Comparison of ENCODE assay signal across 9 cellular contexts in the genomic region with DNA sequence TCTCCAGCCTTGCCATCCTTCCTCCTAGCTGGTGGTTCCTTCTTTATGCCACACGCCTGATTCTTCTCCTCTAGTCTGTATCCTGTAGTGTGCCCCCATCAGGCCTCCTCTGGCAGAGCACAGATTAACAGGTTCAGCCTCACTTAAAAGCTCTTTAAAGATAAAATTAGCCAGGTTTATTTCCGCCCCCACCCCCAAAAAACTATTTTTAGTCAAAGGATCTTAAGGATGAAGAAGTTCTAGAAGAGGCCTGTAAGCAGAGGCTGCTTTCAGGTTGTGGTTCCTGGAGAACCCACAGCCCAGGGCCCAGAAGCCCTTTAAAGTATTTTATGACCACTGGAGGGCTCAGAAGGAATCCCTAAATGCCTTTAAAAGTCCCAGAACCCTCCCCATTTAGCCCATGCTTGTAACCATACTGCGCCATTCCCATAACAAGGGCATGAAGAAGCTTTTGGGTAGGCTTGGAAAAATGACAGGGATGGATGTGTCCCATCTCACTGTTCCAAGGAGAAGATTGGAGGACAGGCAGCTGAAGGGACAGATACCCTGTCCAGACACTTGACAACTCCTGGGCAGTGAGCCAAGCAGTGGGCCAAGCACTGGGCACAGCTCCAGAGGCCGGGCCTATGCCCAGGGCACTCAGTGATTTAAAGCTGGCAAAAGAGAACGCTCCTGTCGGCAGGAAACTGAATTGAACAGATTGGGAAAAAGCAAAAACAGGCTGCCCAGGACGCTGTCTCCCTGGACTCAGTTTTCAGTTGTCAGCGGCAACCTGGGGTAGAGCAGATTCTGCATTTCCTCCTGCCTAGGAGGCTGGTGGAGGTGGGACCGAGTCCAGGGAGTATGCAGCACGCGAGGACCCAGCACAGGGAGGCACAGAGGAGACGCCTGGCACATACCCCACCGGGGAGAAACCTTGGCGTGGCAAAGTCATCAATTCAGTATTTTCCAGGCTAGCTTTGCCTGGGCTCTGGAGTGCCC.
DNase-seq lines count a peak whose midpoint lies in the region; ATAC-seq and TF ChIP-seq lines count a peak whose summit lies in the region.
"Had no signal": no experiment of that assay in that cellular context is flagged by ENCODE, and none has a peak within 500 bp of the region (broad histone marks: within the 10 kb centered on the region; RNA-seq: fewer than 3 reads in every experiment).

No MANE protein-coding gene starts in this region.

- peak; percentile 87 for DNase-seq in DMS53 (lab: John Stamatoyannopoulos, UW)
- peak; percentile 87 for DNase-seq in KBM-7
- peak; percentile 88 for DNase-seq in SHP77 treated with DMSO at 0.1 percent for 48 hours (lab: John Stamatoyannopoulos, UW)
- DNase-seq in fibroblast of gingiva (ENCODE audit: low read depth), result peak; percentile 8
- DNase-seq in T-helper 1 cell, result no peak
- DNase-seq in retina, result no peak

- TF ChIP-seq CTCF in nephron (IDR thresholded peaks at IDR 0.05; ENCODE audit: unreplicated experiment in 3 of 3), result peak in 2 of 3 experiments; percentile 8 to 13

- H3K4me1 Mint-ChIP-seq in nephron, result peaks cover 53% of the 10 kb centered on the region

- ATAC-seq in GM19463 (IDR thresholded peaks at IDR 0.05; ENCODE audit: unreplicated experiment), result no peak
- ATAC-seq: naive thymus-derived CD4-positive, alpha-beta T cell had no signal

- H3K4me3 Mint-ChIP-seq in nephron, result no peak overlapping the region
- H3K4me3 Mint-ChIP-seq: naive thymus-derived CD4-positive, alpha-beta T cell had no signal

- in situ Hi-C loops in KBM-7 (cut with MboI; ENCODE audit: low pct_unique_long_range_greater_than_20kb, low sequenced_read_pairs), result no loop called here

- no peaks in the 10 kb centered on the region for H3K36me3 Mint-ChIP-seq in nephron (ENCODE audit: low read depth)

- peak overlapping the region in 2 of 3 experiments; percentile 15 to 60 for H3K27ac Mint-ChIP-seq in nephron

- H3K27me3 Mint-ChIP-seq in nephron (ENCODE audit: low read depth), result no peaks in the 10 kb centered on the region
- H3K27me3 Mint-ChIP-seq: naive thymus-derived CD4-positive, alpha-beta T cell had no signal

- H3K9me3 Mint-ChIP-seq in nephron, result no peaks in the 10 kb centered on the region
- H3K9me3 Mint-ChIP-seq: naive thymus-derived CD4-positive, alpha-beta T cell had no signal

Comparison
In these comparisons a context has a peak if more than half of its experiments do, and no peak if none do; other contexts are left out.
1. DNase-seq: peak in DMS53 (single experiment), KBM-7 (single experiment), SHP77 treated with DMSO at 0.1 percent for 48 hours (single experiment) and fibroblast of gingiva (single experiment); none in T-helper 1 cell (0 of 5) and retina (single experiment).